Comparison of ENCODE assay signal across 25 cellular contexts in genomic region chr15:100393008-100393407, GRCh38.
"Had no signal": no experiment of that assay in that cellular context is flagged by ENCODE, and none has a peak within 500 bp of the region (broad histone marks: within the 10 kb centered on the region; RNA-seq: fewer than 3 reads in every experiment).

No MANE protein-coding gene starts in this region.

- H3K9ac ChIP-seq: neural progenitor cell, parathyroid adenoma had no signal

- ATAC-seq: psoas muscle; right cardiac atrium; right lobe of liver; stimulated activated effector memory CD8-positive, alpha-beta T cell treated with anti-CD3 and anti-CD28 coated beads, Interleukin-12 subunit alpha, Interleukin-12 subunit beta, amount 100 ng/mL, for 72 hours; stimulated activated naive B cell treated with anti-CD40 and anti-IgM and Interleukin-4, amounts not matched to agents 10 μg/mL and 1 μg/mL and 100 μg/mL, for 72 hours had no signal

- H2AFZ ChIP-seq: neural progenitor cell, parathyroid adenoma had no signal

- H3K79me2 ChIP-seq: parathyroid adenoma had no signal

- FAIRE-seq: small intestine, urothelium cell line had no signal

- H3K27ac ChIP-seq: neural progenitor cell, ovary, parathyroid adenoma, psoas muscle, right lobe of liver, sigmoid colon, stomach, thoracic aorta, thyroid gland, tibial nerve, upper lobe of left lung, vagina had no signal

- H3K36me3 ChIP-seq: neural progenitor cell, ovary, right lobe of liver, sigmoid colon, stomach, thoracic aorta, thyroid gland, tibial nerve, upper lobe of left lung, vagina had no signal

- H3K9me3 ChIP-seq: ovary, psoas muscle, right lobe of liver, sigmoid colon, thyroid gland, upper lobe of left lung, vagina had no signal

- DNase-seq: occipital lobe; ovary; posterior cingulate gyrus; psoas muscle; right cardiac atrium; right lobe of liver; sigmoid colon; small intestine; stimulated activated CD4-positive, alpha-beta T cell treated with anti-CD3 and anti-CD28 coated beads, Interleukin-15, amount 100 ng/mL, for 24 hours; stimulated activated CD4-positive, alpha-beta T cell treated with anti-CD3 and anti-CD28 coated beads, Interleukin-2, amount 100 ng/mL, for 24 hours; stimulated activated CD4-positive, alpha-beta T cell treated with anti-CD3 and anti-CD28 coated beads, Interleukin-2, amount 100 ng/mL, for 48 hours; stimulated activated CD4-positive, alpha-beta T cell treated with anti-CD3 and anti-CD28 coated beads, Interleukin-4, amount 100 ng/mL, for 24 hours; stimulated activated naive B cell treated with anti-CD40 and anti-IgM and Interleukin-4, amounts not matched to agents 10 μg/mL and 1 μg/mL and 100 μg/mL, for 72 hours; stimulated activated naive CD4-positive, alpha-beta T cell treated with Interleukin-2 at 50 U/mL for 16 hours; stomach; thyroid gland; trophoblast cell; upper lobe of left lung had no signal

- H3K4me3 ChIP-seq: neural progenitor cell, ovary, psoas muscle, right lobe of liver, sigmoid colon, stomach, thoracic aorta, thyroid gland, tibial nerve, upper lobe of left lung, vagina had no signal

- H3K27me3 ChIP-seq: neural progenitor cell, ovary, right lobe of liver, sigmoid colon, stomach, thyroid gland, tibial nerve, upper lobe of left lung, vagina had no signal

- H3K4me1 ChIP-seq: neural progenitor cell, parathyroid adenoma, psoas muscle, right lobe of liver, stomach, thyroid gland, tibial nerve, upper lobe of left lung, vagina had no signal

- H3K4me2 ChIP-seq: neural progenitor cell had no signal
